ENCODE assay signal across 13 cellular contexts in genomic region chr5:14397717-14398116, GRCh38.
DNase-seq lines count a peak whose midpoint lies in the region; ATAC-seq, FAIRE-seq and TF ChIP-seq lines count a peak whose summit lies in the region.
"Had no signal": no experiment of that assay in that cellular context is flagged by ENCODE, and none has a peak within 500 bp of the region (broad histone marks: within the 10 kb centered on the region; RNA-seq: fewer than 3 reads in every experiment).

No MANE protein-coding gene starts in this region.

- TF ChIP-seq CTCF in MCF 10A (IDR thresholded peaks at IDR 0.05; ENCODE audit: unreplicated experiment) (no peak), kidney (IDR thresholded peaks at IDR 0.05; ENCODE audit: borderline replicate concordance, extremely low read depth, insufficient read depth) (no peak)

- no peak overlapping the region for H3K9ac ChIP-seq in kidney (ENCODE audit: low read length in 2 of 2)

- peaks cover 71% of the 10 kb centered on the region for H3K36me3 Mint-ChIP-seq in MCF 10A (ENCODE audit: insufficient read depth, unreplicated experiment)

- no peak overlapping the region for H3K4me3 ChIP-seq in kidney (ENCODE audit: low read length in 2 of 2)
- no peak overlapping the region for H3K4me3 ChIP-seq in aorta (ENCODE audit: low read length in 2 of 2)

- H3K27ac Mint-ChIP-seq in MCF 10A (ENCODE audit: low read depth, unreplicated experiment) = peak overlapping the region; percentile 7
- H3K27ac Mint-ChIP-seq: activated naive CD8-positive, alpha-beta T cell; type B pancreatic cell had no signal

- H3K4me3 Mint-ChIP-seq in MCF 10A (ENCODE audit: unreplicated experiment) = no peak overlapping the region
- H3K4me3 Mint-ChIP-seq: activated naive CD8-positive, alpha-beta T cell; naive thymus-derived CD4-positive, alpha-beta T cell; type B pancreatic cell had no signal

- POLR2A ChIA-PET in MCF 10A (lab: Yijun Ruan, JAX) = no interaction called here

- intact Hi-C loops in Right ventricle myocardium inferior (cut with DNase I) = loop anchor here (5.0 kb wide), 1 partner anchor 250 kb away; no protein-coding TSS in a partner anchor
- intact Hi-C loops in cardiac septum (cut with DNase I) = loop anchor here (2.0 kb wide), 1 partner anchor 251 kb away; no protein-coding TSS in a partner anchor
- intact Hi-C loops in MCF 10A (cut with micrococcal nuclease) = loop anchor here (5.0 kb wide), 1 partner anchor 615 kb away; no protein-coding TSS in a partner anchor
- intact Hi-C loops in kidney (cut with DNase I) = no loop called here
- intact Hi-C loops in aorta (cut with DNase I) = no loop called here

- peaks cover 4% of the 10 kb centered on the region for H3K9me3 Mint-ChIP-seq in MCF 10A (ENCODE audit: unreplicated experiment)
- H3K9me3 Mint-ChIP-seq: type B pancreatic cell had no signal

- CTCF ChIA-PET in MCF 10A (lab: Yijun Ruan, JAX) = interaction anchor here (0.6 to 5.5 kb wide), 12 partner anchors 9 to 264 kb away, joined by 3 to 114 read pairs (median 4); no protein-coding TSS in a partner anchor

- H3K4me1 ChIP-seq in kidney (ENCODE audit: control insufficient read depth in 1 of 2, insufficient read depth in 1 of 2, low read depth in 1 of 2, low read length in 2 of 2) = peaks cover 3 to 16% of the 10 kb centered on the region in 2 donors
- peaks cover 5% of the 10 kb centered on the region in 2 donors for H3K4me1 ChIP-seq in aorta (ENCODE audit: control insufficient read depth in 1 of 2, insufficient read depth in 2 of 2, low read length in 2 of 2)

- H3K9me3 ChIP-seq in kidney (ENCODE audit: control insufficient read depth in 1 of 2, low read length in 2 of 2) (no peaks in the 10 kb centered on the region), aorta (ENCODE audit: control insufficient read depth, low read length) (no peaks in the 10 kb centered on the region)

- H3K4me1 Mint-ChIP-seq in MCF 10A (ENCODE audit: insufficient read depth, unreplicated experiment) = no peaks in the 10 kb centered on the region

- H3K36me3 ChIP-seq in kidney (ENCODE audit: control insufficient read depth in 1 of 2, insufficient read depth in 2 of 2, low read length in 2 of 2) = peaks cover 10 to 26% of the 10 kb centered on the region in 2 donors
- H3K36me3 ChIP-seq in aorta (ENCODE audit: control insufficient read depth in 1 of 2, insufficient read depth in 2 of 2, low read length in 1 of 2) = peaks cover 4 to 5% of the 10 kb centered on the region in 2 donors

- BruUV-seq in MCF 10A (replicated peaks; lab: Mats Ljungman, UMichigan) = no TSS peak

- ATAC-seq in Right ventricle myocardium inferior (peak; percentile 35), aorta (ENCODE audit: low FRiP score) (peak; percentile 73), HG03521 (IDR thresholded peaks at IDR 0.05; ENCODE audit: unreplicated experiment) (no peak)
- ATAC-seq: activated CD4-positive, CD25-positive, alpha-beta regulatory T cell treated with anti-CD3 and anti-CD28 coated beads, Interleukin-2, amount 50 U/mL, for 24 hours; naive thymus-derived CD4-positive, alpha-beta T cell had no signal

- WGBS in aorta, 2 donors = 3 to 10% methylated on average over 3 of the region's 3 CpGs

- no peaks in the 10 kb centered on the region for H3K27me3 ChIP-seq in aorta (ENCODE audit: control insufficient read depth in 1 of 2, insufficient read depth in 2 of 2, low read length in 1 of 2)

- no peak for FAIRE-seq in kidney (lab: Jason Lieb, UNC)

- no peak for DNase-seq in Right ventricle myocardium inferior (ENCODE audit: missing footprints)
- no peak for DNase-seq in cardiac septum (ENCODE audit: low spot score)
- DNase-seq in MCF 10A (ENCODE audit: unreplicated experiment) = peak; percentile 7
- no peak for DNase-seq in kidney
- peak; percentile 70 to 78 for DNase-seq in aorta
- DNase-seq in mucosa of gallbladder (ENCODE audit: low spot score) = no peak
- DNase-seq in UCSD-AML1 (lab: John Stamatoyannopoulos, UW; ENCODE audit: unreplicated experiment) = no peak
- DNase-seq: AML-193; naive thymus-derived CD4-positive, alpha-beta T cell had no signal

- H3K27ac ChIP-seq in kidney (ENCODE audit: low read depth in 2 of 2, low read length in 2 of 2) = peak overlapping the region; percentile 36 to 41
- H3K27ac ChIP-seq in aorta (ENCODE audit: low read depth in 1 of 2, low read length in 2 of 2) = peak overlapping the region; percentile 39 to 64

- H3K27me3 Mint-ChIP-seq in MCF 10A (ENCODE audit: insufficient read depth, unreplicated experiment) = no peaks in the 10 kb centered on the region
- H3K27me3 Mint-ChIP-seq: activated naive CD8-positive, alpha-beta T cell; naive thymus-derived CD4-positive, alpha-beta T cell; type B pancreatic cell had no signal

Comparison
In these comparisons a context has a peak if more than half of its experiments do, and no peak if none do; other contexts are left out.
1. DNase-seq: peak in MCF 10A (single experiment) and aorta (2 of 2); none in Right ventricle myocardium inferior (single experiment), cardiac septum (single experiment), kidney (single experiment), mucosa of gallbladder (single experiment) and UCSD-AML1 (single experiment).
2. intact Hi-C loops: an anchor here in Right ventricle myocardium inferior (5.0 kb wide), cardiac septum (2.0 kb wide) and MCF 10A (5.0 kb wide); none called in kidney and aorta.